8 cellular contexts compared by ENCODE assay signal in the genomic region with DNA sequence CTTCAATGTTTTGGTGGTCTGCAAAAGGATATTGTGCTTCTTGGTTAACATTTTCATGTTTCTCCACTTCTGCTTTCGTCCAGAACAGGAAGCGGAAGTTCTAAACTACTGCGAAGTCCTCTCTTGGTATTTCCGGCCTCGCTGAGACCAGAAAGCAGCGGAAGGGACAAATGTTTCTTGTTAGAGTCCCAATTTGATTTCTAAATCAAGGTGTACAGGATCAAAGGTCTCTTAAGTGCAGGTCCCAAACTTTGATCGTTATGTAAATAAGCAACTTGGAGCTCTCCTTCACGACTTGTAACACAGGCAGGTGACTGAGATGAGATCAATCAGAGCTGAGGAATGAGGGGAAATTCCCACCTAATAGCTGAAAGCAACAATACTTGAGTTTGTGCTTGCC. TPM values are rescaled to one million over a fixed set of nuclear protein-coding genes. Genes with fewer than 3 reads are reported as not detected.
DNase-seq lines count a peak whose midpoint lies in the region; ATAC-seq, FAIRE-seq and TF ChIP-seq lines count a peak whose summit lies in the region.

No MANE protein-coding gene starts in this region.

- H3K4me1 Mint-ChIP-seq in astrocyte (ENCODE audit: low read depth, unreplicated experiment): peaks cover 2% of the 10 kb centered on the region
- H3K4me1 Mint-ChIP-seq in naive B cell: peaks cover 12 to 22% (median 13%) of the 10 kb centered on the region in 3 donors

- no peaks in the 10 kb centered on the region for H4K20me1 ChIP-seq in astrocyte (ENCODE audit: insufficient read depth, low read length)

- H3K36me3 ChIP-seq in astrocyte (ENCODE audit: insufficient read depth, low read length): no peaks in the 10 kb centered on the region

- no peak for TF ChIP-seq CTCF in astrocyte (IDR thresholded peaks at IDR 0.05; ENCODE audit: insufficient read depth, low read depth, low read length)

- no peaks in the 10 kb centered on the region for H3K9me3 ChIP-seq in astrocyte (ENCODE audit: insufficient read depth, low read depth, low read length)

- H3K4me3 Mint-ChIP-seq in astrocyte (ENCODE audit: unreplicated experiment) (no peak overlapping the region), naive B cell (peak overlapping the region; percentile 74 to 91 (median 82))

- no peak overlapping the region for H3K27ac ChIP-seq in astrocyte (ENCODE audit: low read depth, low read length)

- no peaks in the 10 kb centered on the region for H3K36me3 Mint-ChIP-seq in astrocyte (ENCODE audit: low read depth, unreplicated experiment)
- peaks cover 16 to 18% of the 10 kb centered on the region in 2 donors for H3K36me3 Mint-ChIP-seq in naive B cell

- H3K27me3 Mint-ChIP-seq in astrocyte (ENCODE audit: low read depth, unreplicated experiment) (no peaks in the 10 kb centered on the region), naive B cell (peaks cover 16 to 31% (median 29%) of the 10 kb centered on the region in 3 donors)

- H3K79me2 ChIP-seq in astrocyte (ENCODE audit: insufficient read depth, low read length): no peaks in the 10 kb centered on the region

- peak overlapping the region; percentile 21 for H3K4me2 ChIP-seq in astrocyte (ENCODE audit: low read length)

- DNase-seq in astrocyte (ENCODE audit: low read depth): no peak
- DNase-seq in naive B cell: peak; percentile 75
- DNase-seq in urothelium cell line (ENCODE audit: low spot score): no peak
- no peak for DNase-seq in NCI-H1105 (lab: John Stamatoyannopoulos, UW)
- DNase-seq in SHP77 treated with DMSO at 0.1 percent for 48 hours (lab: John Stamatoyannopoulos, UW): no peak

- no peaks in the 10 kb centered on the region for H3K4me1 ChIP-seq in astrocyte (ENCODE audit: insufficient read depth, low read length)

- H3K27ac Mint-ChIP-seq in astrocyte (ENCODE audit: unreplicated experiment) (no peak overlapping the region), naive B cell (peak overlapping the region; percentile 97 to 99 (median 98))

- no peak for FAIRE-seq in astrocyte (lab: Jason Lieb, UNC)
- FAIRE-seq in urothelium cell line (lab: Jason Lieb, UNC): no peak

- H3K4me3 ChIP-seq in GM08714 (ENCODE audit: low read length): peak overlapping the region; percentile 69; the same call in 1 of the 2 replicates
- H3K4me3 ChIP-seq in astrocyte (ENCODE audit: insufficient read depth, low read depth, low read length): no peak overlapping the region

- H3K27me3 ChIP-seq in astrocyte (ENCODE audit: insufficient read depth, low read length): no peaks in the 10 kb centered on the region

- no peak overlapping the region for H3K9ac ChIP-seq in astrocyte (ENCODE audit: low read length)

- peak overlapping the region; percentile 32 for H2AFZ ChIP-seq in astrocyte (ENCODE audit: low read depth, low read length)

- ATAC-seq in GM19468 (IDR thresholded peaks at IDR 0.05; ENCODE audit: extremely low read depth, unreplicated experiment) (peak; percentile 65), HG03565 (IDR thresholded peaks at IDR 0.05; ENCODE audit: unreplicated experiment) (peak; percentile 81), naive B cell (ENCODE audit: low read depth in 2 of 2) (peak; percentile 90 to 93)

- H3K9me3 Mint-ChIP-seq in astrocyte (ENCODE audit: unreplicated experiment): no peaks in the 10 kb centered on the region
- peaks cover 0 to 18% (median 10%) of the 10 kb centered on the region in 7 donors for H3K9me3 Mint-ChIP-seq in naive B cell

RNA-seq across cellular contexts. Expression of a gene that starts 40.1 kb away (rescaled TPM):
- total RNA-seq in astrocyte: 19.7 and 29.6 TPM in 2 replicates
- under 1 TPM in 1 of 6 donors, not detected in 5; 0.01 TPM for polyA plus RNA-seq in naive B cell (ENCODE audit: low read depth in 6 of 6)
